Comparison of ENCODE assay signal across 25 cellular contexts in genomic region chr2:157845081-157845480, GRCh38.
"Had no signal": no experiment of that assay in that cellular context is flagged by ENCODE, and none has a peak within 500 bp of the region (broad histone marks: within the 10 kb centered on the region; RNA-seq: fewer than 3 reads in every experiment).

No MANE protein-coding gene starts in this region.

- H3K4me3 Mint-ChIP-seq: activated CD4-positive, alpha-beta T cell treated with anti-CD3 and anti-CD28 coated beads for 36 hours; activated CD8-positive, alpha-beta memory T cell treated with anti-CD3 and anti-CD28 coated beads, Interleukin-2, amount 10 ng/mL, durations not matched to agents 7 days and 5 days; activated CD8-positive, alpha-beta T cell treated with anti-CD3 and anti-CD28 coated beads, Interleukin-2, amount 10 ng/mL, durations not matched to agents 7 days and 5 days; activated naive CD4-positive, alpha-beta T cell treated with anti-CD3 and anti-CD28 coated beads, Interleukin-2, amount 10 ng/mL, durations not matched to agents 7 days and 5 days; effector memory CD8-positive, alpha-beta T cell; naive B cell; nephron progenitor cell; stimulated activated naive CD8-positive, alpha-beta T cell treated with anti-CD3 and anti-CD28 coated beads, Interleukin-15, amount 100 ng/mL, for 72 hours had no signal

- H3K4me3 ChIP-seq: gastroesophageal sphincter, hepatocyte, right lobe of liver, upper lobe of left lung, vagina had no signal

- H3K27ac Mint-ChIP-seq: activated CD4-positive, alpha-beta T cell treated with anti-CD3 and anti-CD28 coated beads for 36 hours; activated CD8-positive, alpha-beta memory T cell treated with anti-CD3 and anti-CD28 coated beads, Interleukin-2, amount 10 ng/mL, durations not matched to agents 7 days and 5 days; activated CD8-positive, alpha-beta T cell treated with anti-CD3 and anti-CD28 coated beads, Interleukin-2, amount 10 ng/mL, durations not matched to agents 7 days and 5 days; activated naive CD4-positive, alpha-beta T cell treated with anti-CD3 and anti-CD28 coated beads, Interleukin-2, amount 10 ng/mL, durations not matched to agents 7 days and 5 days; effector memory CD8-positive, alpha-beta T cell; naive B cell; nephron progenitor cell; stimulated activated naive CD8-positive, alpha-beta T cell treated with anti-CD3 and anti-CD28 coated beads, Interleukin-15, amount 100 ng/mL, for 72 hours had no signal

- H3K27ac ChIP-seq: gastroesophageal sphincter, hepatocyte, neutrophil, right lobe of liver, upper lobe of left lung, vagina had no signal

- H3K36me3 ChIP-seq: gastroesophageal sphincter, neutrophil, right lobe of liver, upper lobe of left lung, vagina had no signal

- H3K27me3 Mint-ChIP-seq: activated CD4-positive, alpha-beta T cell treated with anti-CD3 and anti-CD28 coated beads for 36 hours; activated CD8-positive, alpha-beta memory T cell treated with anti-CD3 and anti-CD28 coated beads, Interleukin-2, amount 10 ng/mL, durations not matched to agents 7 days and 5 days; activated naive CD4-positive, alpha-beta T cell treated with anti-CD3 and anti-CD28 coated beads, Interleukin-2, amount 10 ng/mL, durations not matched to agents 7 days and 5 days; effector memory CD8-positive, alpha-beta T cell; naive B cell; stimulated activated naive CD8-positive, alpha-beta T cell treated with anti-CD3 and anti-CD28 coated beads, Interleukin-15, amount 100 ng/mL, for 72 hours had no signal

- H3K27me3 ChIP-seq: gastroesophageal sphincter, hepatocyte, right lobe of liver, upper lobe of left lung, vagina had no signal

- H3K9me3 ChIP-seq: gastroesophageal sphincter, neutrophil, right lobe of liver, upper lobe of left lung, vagina had no signal

- DNase-seq: activated CD4-positive, alpha-beta T cell treated with anti-CD3 and anti-CD28 coated beads for 36 hours; activated CD4-positive, CD25-positive, alpha-beta regulatory T cell; activated CD8-positive, alpha-beta memory T cell treated with anti-CD3 and anti-CD28 coated beads, Interleukin-2, amount 10 ng/mL, durations not matched to agents 7 days and 5 days; activated CD8-positive, alpha-beta T cell treated with anti-CD3 and anti-CD28 coated beads, Interleukin-2, amount 10 ng/mL, durations not matched to agents 7 days and 5 days; activated effector memory CD4-positive, alpha-beta T cell treated with anti-CD3 and anti-CD28 coated beads, Interleukin-2, amount 50 U/mL, for 16 hours; activated naive CD4-positive, alpha-beta T cell treated with anti-CD3 and anti-CD28 coated beads, Interleukin-2, amount 10 ng/mL, durations not matched to agents 7 days and 5 days; amniotic stem cell; caudate nucleus; cortex of kidney; effector memory CD8-positive, alpha-beta T cell; erythroblast; left cardiac atrium; left ventricle myocardium superior; naive B cell; nephron progenitor cell; right lobe of liver; stimulated activated CD4-positive, alpha-beta T cell treated with anti-CD3 and anti-CD28 coated beads, Interleukin-12 subunit alpha, Interleukin-12 subunit beta, amount 100 ng/mL, for 4 hours; stimulated activated CD4-positive, alpha-beta T cell treated with anti-CD3 and anti-CD28 coated beads, Interleukin-4, amount 100 ng/mL, for 1 hour; stimulated activated naive CD8-positive, alpha-beta T cell treated with anti-CD3 and anti-CD28 coated beads, Interleukin-15, amount 100 ng/mL, for 72 hours; substantia nigra; upper lobe of left lung had no signal

- H3K9me3 Mint-ChIP-seq: effector memory CD8-positive, alpha-beta T cell had no signal
